ENCODE assay signal across 8 cellular contexts in the genomic region with DNA sequence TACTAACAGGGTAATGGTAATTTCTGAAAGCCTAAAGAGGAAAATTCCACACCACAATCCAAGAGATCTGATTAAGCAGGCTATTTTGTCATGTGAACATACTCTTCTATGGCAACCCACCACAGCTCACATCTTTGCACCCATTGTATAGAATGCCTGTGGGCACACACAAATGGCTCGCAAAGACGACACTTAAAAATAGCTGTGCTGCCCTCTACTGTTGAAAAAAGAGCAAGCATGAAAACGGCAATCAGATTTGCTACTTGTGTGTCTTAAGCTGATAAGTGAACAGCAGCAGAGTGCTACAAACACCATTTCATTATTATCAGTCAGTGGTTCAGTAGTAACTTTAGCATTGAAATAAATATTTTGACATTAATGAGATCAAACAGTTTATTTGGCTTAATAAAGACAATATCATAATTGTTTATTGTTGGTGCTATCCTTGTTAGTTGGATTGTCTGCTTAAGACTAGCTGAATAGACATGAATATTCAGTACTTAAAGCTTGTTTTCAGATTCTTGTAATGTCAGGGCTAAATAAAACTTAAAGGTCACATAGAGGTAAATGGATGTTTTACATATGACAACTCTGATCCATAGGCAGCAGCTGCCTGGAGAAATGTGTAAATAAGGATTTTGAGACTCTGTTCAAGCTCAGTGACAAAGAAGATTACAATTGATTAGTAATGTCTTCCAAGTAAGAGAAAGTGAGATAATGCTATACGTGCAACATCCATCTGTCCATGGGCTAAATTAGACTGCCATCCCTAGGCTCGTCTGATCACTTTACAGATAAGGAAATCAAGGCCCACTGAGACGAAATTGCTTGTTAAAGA.
DNase-seq lines count a peak whose midpoint lies in the region; ATAC-seq and TF ChIP-seq lines count a peak whose summit lies in the region.

No MANE protein-coding gene starts in this region.

- H3K27ac ChIP-seq in heart right ventricle = no peak overlapping the region
- no peak overlapping the region for H3K27ac ChIP-seq in KMS-11
- H3K27ac ChIP-seq in SJCRH30 = no peak overlapping the region

- DNase-seq in heart right ventricle (no peak), left ventricle myocardium superior (no peak), SJCRH30 (peak; percentile 38 to 79), foreskin melanocyte (peak; percentile 86)
- peak; percentile 29 for DNase-seq in stimulated activated CD8-positive, alpha-beta memory T cell treated with anti-CD3 and anti-CD28 coated beads, Interleukin-4, amount 100 ng/mL, for 48 hours
- DNase-seq in NK-92 treated with Interleukin-12 subunit alpha and Interleukin-12 subunit beta, amount 100 ng/mL, for 24 hours (lab: John Stamatoyannopoulos, UW) = no peak

- intact Hi-C loops in heart right ventricle (cut with DNase I) = loop anchor here in 5 of 10 donors (5.0 kb wide), 1 partner anchor 796 kb away; no protein-coding TSS in a partner anchor
- intact Hi-C loops in left ventricle myocardium superior (cut with micrococcal nuclease) = no loop called here

- no peaks in the 10 kb centered on the region for H3K79me2 ChIP-seq in KMS-11 (ENCODE audit: insufficient read depth, low read depth)

- no peak overlapping the region for H2AFZ ChIP-seq in KMS-11 (ENCODE audit: low read depth)

- H3K4me3 ChIP-seq in heart right ventricle (no peak overlapping the region), KMS-11 (IDR thresholded peaks at IDR 0.05; ENCODE audit: insufficient read depth, low read depth, low read length) (no peak overlapping the region), SJCRH30 (no peak overlapping the region)

- H3K36me3 ChIP-seq in heart right ventricle = no peaks in the 10 kb centered on the region
- H3K36me3 ChIP-seq in KMS-11 (ENCODE audit: insufficient read depth) = no peaks in the 10 kb centered on the region
- no peaks in the 10 kb centered on the region for H3K36me3 ChIP-seq in SJCRH30

- ATAC-seq in heart right ventricle = no peak
- no peak for ATAC-seq in left ventricle myocardium superior
- ATAC-seq in GM21717 (IDR thresholded peaks at IDR 0.05; ENCODE audit: unreplicated experiment) = peak; percentile 87

- no peak overlapping the region for H3K4me2 ChIP-seq in KMS-11

- no peaks in the 10 kb centered on the region for H3K27me3 ChIP-seq in heart right ventricle
- H3K27me3 ChIP-seq in KMS-11 (ENCODE audit: insufficient read depth, low read depth) = no peaks in the 10 kb centered on the region
- H3K27me3 ChIP-seq in SJCRH30 = no peaks in the 10 kb centered on the region

- no peak overlapping the region for H3K9ac ChIP-seq in KMS-11

- no peaks in the 10 kb centered on the region for H4K20me1 ChIP-seq in KMS-11 (ENCODE audit: insufficient read depth)

- WGBS in heart right ventricle, 2 donors = 33 to 35% methylated on average over 6 of the region's 6 CpGs

- H3K4me1 ChIP-seq in heart right ventricle (no peaks in the 10 kb centered on the region), KMS-11 (ENCODE audit: low read depth, poor library complexity, severe bottlenecking) (no peaks in the 10 kb centered on the region), SJCRH30 (no peaks in the 10 kb centered on the region)

- H3K9me3 ChIP-seq in heart right ventricle = peaks cover 0 to 24% (median 3%) of the 10 kb centered on the region in 11 donors
- peaks cover 2% of the 10 kb centered on the region; the same call in 1 of the 2 replicates for H3K9me3 ChIP-seq in SJCRH30 (replicated peaks)

- peak; percentile 14 to 57 (median 46) for TF ChIP-seq CTCF in heart right ventricle (IDR thresholded peaks at IDR 0.05)
- peak; percentile 66 for TF ChIP-seq CTCF in KMS-11 (conservative IDR thresholded peaks at IDR 0.05; ENCODE audit: low read depth, low read length)

Comparison
In these comparisons a context has a peak if more than half of its experiments do, and no peak if none do; other contexts are left out.
1. DNase-seq: peak in SJCRH30 (2 of 2), foreskin melanocyte (single experiment) and stimulated activated CD8-positive, alpha-beta memory T cell treated with anti-CD3 and anti-CD28 coated beads, Interleukin-4, amount 100 ng/mL, for 48 hours (single experiment); none in heart right ventricle (0 of 2), left ventricle myocardium superior (single experiment) and NK-92 treated with Interleukin-12 subunit alpha and Interleukin-12 subunit beta, amount 100 ng/mL, for 24 hours (single experiment).